ENCODE assay signal across 9 cellular contexts in genomic region chr17:78882546-78883089, GRCh38. TPM values are rescaled to one million over a fixed set of nuclear protein-coding genes. Genes with fewer than 3 reads are reported as not detected.
DNase-seq lines count a peak whose midpoint lies in the region; ATAC-seq and TF ChIP-seq lines count a peak whose summit lies in the region.
"Had no signal": no experiment of that assay in that cellular context is flagged by ENCODE, and none has a peak within 500 bp of the region (broad histone marks: within the 10 kb centered on the region; RNA-seq: fewer than 3 reads in every experiment).

No MANE protein-coding gene starts in this region.

- H3K27ac Mint-ChIP-seq in activated CD8-positive, alpha-beta T cell treated with anti-CD3 and anti-CD28 coated beads, Interleukin-2, amount 10 ng/mL, durations not matched to agents 7 days and 5 days: peak overlapping the region; percentile 82

- H3K4me3 ChIP-seq in left ventricle myocardium inferior (peak overlapping the region; percentile 59), gastrocnemius medialis (peak overlapping the region in 3 of 4 donors; percentile 3 to 27 (median 26))

- H3K36me3 Mint-ChIP-seq in activated CD8-positive, alpha-beta T cell treated with anti-CD3 and anti-CD28 coated beads, Interleukin-2, amount 10 ng/mL, durations not matched to agents 7 days and 5 days (ENCODE audit: low read depth): no peaks in the 10 kb centered on the region

- H3K9me3 Mint-ChIP-seq in activated CD8-positive, alpha-beta T cell treated with anti-CD3 and anti-CD28 coated beads, Interleukin-2, amount 10 ng/mL, durations not matched to agents 7 days and 5 days (ENCODE audit: insufficient read depth): no peaks in the 10 kb centered on the region

- H3K27ac ChIP-seq in left ventricle myocardium inferior (replicated peaks): peak overlapping the region; percentile 99
- H3K27ac ChIP-seq in gastrocnemius medialis: peak overlapping the region; percentile 77 to 85 (median 81)

- ATAC-seq in activated CD8-positive, alpha-beta T cell treated with anti-CD3 and anti-CD28 coated beads, Interleukin-2, amount 10 ng/mL, durations not matched to agents 7 days and 5 days: no peak
- ATAC-seq in gastrocnemius medialis (no peak), HG02798 (IDR thresholded peaks at IDR 0.05; ENCODE audit: poor library complexity, unreplicated experiment) (no peak), HG03520 (IDR thresholded peaks at IDR 0.05; ENCODE audit: unreplicated experiment) (no peak)

- in situ Hi-C loops in gastrocnemius medialis (cut with MboI; ENCODE audit: low sequenced_read_pairs in 4 of 4) (no loop called here), GM13976 (cut with MboI; ENCODE audit: low sequenced_read_pairs, unreplicated experiment) (no loop called here)

- no peaks in the 10 kb centered on the region for H3K27me3 Mint-ChIP-seq in activated CD8-positive, alpha-beta T cell treated with anti-CD3 and anti-CD28 coated beads, Interleukin-2, amount 10 ng/mL, durations not matched to agents 7 days and 5 days (ENCODE audit: low read depth)

- H3K9ac ChIP-seq in ES-I3 (ENCODE audit: low read depth, low read length): peak overlapping the region; percentile 0; the same call in 1 of the 2 replicates

- TF ChIP-seq POLR2A in gastrocnemius medialis (IDR thresholded peaks at IDR 0.05): no peak

- H3K9me3 ChIP-seq in ES-I3 (ENCODE audit: control insufficient read depth, insufficient read depth, low read length): no peaks in the 10 kb centered on the region
- H3K9me3 ChIP-seq in left ventricle myocardium inferior (replicated peaks): no peaks in the 10 kb centered on the region
- H3K9me3 ChIP-seq in gastrocnemius medialis: no peaks in the 10 kb centered on the region

- CTCF ChIA-PET in activated CD8-positive, alpha-beta T cell treated with anti-CD3 and anti-CD28 coated beads, Interleukin-2, amount 10 ng/mL, durations not matched to agents 7 days and 5 days (lab: Charles Lee): interaction anchor here (1.5 kb wide), 1 partner anchor 17 kb away, joined by 6 read pairs; no protein-coding TSS in a partner anchor

- H3K27me3 ChIP-seq in left ventricle myocardium inferior (ENCODE audit: low read depth) (no peaks in the 10 kb centered on the region), gastrocnemius medialis (no peaks in the 10 kb centered on the region)

- no peak overlapping the region for H3K4me3 Mint-ChIP-seq in activated CD8-positive, alpha-beta T cell treated with anti-CD3 and anti-CD28 coated beads, Interleukin-2, amount 10 ng/mL, durations not matched to agents 7 days and 5 days

- no peaks in the 10 kb centered on the region for H3K36me3 ChIP-seq in ES-I3 (ENCODE audit: insufficient read depth, low read length)
- no peaks in the 10 kb centered on the region for H3K36me3 ChIP-seq in left ventricle myocardium inferior
- H3K36me3 ChIP-seq in gastrocnemius medialis: no peaks in the 10 kb centered on the region

- H3K4me1 ChIP-seq in ES-I3 (ENCODE audit: insufficient read depth, low read length): peaks cover 40% of the 10 kb centered on the region
- peaks cover 92% of the 10 kb centered on the region for H3K4me1 ChIP-seq in left ventricle myocardium inferior
- peaks cover 31 to 35% of the 10 kb centered on the region in 2 donors for H3K4me1 ChIP-seq in gastrocnemius medialis

- intact Hi-C loops in left ventricle myocardium inferior (cut with micrococcal nuclease): no loop called here
- intact Hi-C loops in gastrocnemius medialis (cut with DNase I; ENCODE audit: low total_unique reads): loop anchor here (5.0 kb wide), 1 partner anchor 50 kb away; no protein-coding TSS in a partner anchor

- DNase-seq in activated CD8-positive, alpha-beta T cell treated with anti-CD3 and anti-CD28 coated beads, Interleukin-2, amount 10 ng/mL, durations not matched to agents 7 days and 5 days: no peak
- DNase-seq in left ventricle myocardium inferior (no peak), gastrocnemius medialis (peak in 1 of 2 donors; percentile 28), GM13976 (ENCODE audit: low spot score) (no peak)
- DNase-seq in activated CD4-positive, CD25-positive, alpha-beta regulatory T cell (lab: John Stamatoyannopoulos, UW): no peak
- DNase-seq: activated CD8-positive, alpha-beta memory T cell treated with anti-CD3 and anti-CD28 coated beads, Interleukin-2, amount 50 U/mL, for 4 hours had no signal

- no peak for TF ChIP-seq CTCF in left ventricle myocardium inferior (IDR thresholded peaks at IDR 0.05; ENCODE audit: borderline replicate concordance)
- TF ChIP-seq CTCF in gastrocnemius medialis (IDR thresholded peaks at IDR 0.05 in 4 of 5, conservative IDR thresholded peaks at IDR 0.05 in 1 of 5): no peak
- TF ChIP-seq CTCF in GM13976 (IDR thresholded peaks at IDR 0.05; ENCODE audit: borderline replicate concordance, control extremely low read depth, extremely low read depth, insufficient read depth, missing control alignments): no peak

- peaks cover 36% of the 10 kb centered on the region for H3K4me1 Mint-ChIP-seq in activated CD8-positive, alpha-beta T cell treated with anti-CD3 and anti-CD28 coated beads, Interleukin-2, amount 10 ng/mL, durations not matched to agents 7 days and 5 days (ENCODE audit: low read depth)

- POLR2A ChIA-PET in activated CD8-positive, alpha-beta T cell treated with anti-CD3 and anti-CD28 coated beads, Interleukin-2, amount 10 ng/mL, durations not matched to agents 7 days and 5 days (lab: Charles Lee): no interaction called here

RNA-seq across cellular contexts. Expression of gene CEP295NL, which starts 20.4 kb away (rescaled TPM):
- total RNA-seq in activated CD8-positive, alpha-beta T cell treated with anti-CD3 and anti-CD28 coated beads, Interleukin-2, amount 10 ng/mL, durations not matched to agents 7 days and 5 days: under 1 TPM in 1 of 2 experiments, not detected in 1; 0.26 TPM
- total RNA-seq in left ventricle myocardium inferior: 0.55 TPM
- under 1 TPM in 1 of 4 donors, not detected in 3; 0.16 TPM for total RNA-seq in gastrocnemius medialis

RNA-seq across cellular contexts. Expression of gene USP36, which starts 42.0 kb away (rescaled TPM):
- 10 to 100 TPM; 67.5 TPM for total RNA-seq in activated CD8-positive, alpha-beta T cell treated with anti-CD3 and anti-CD28 coated beads, Interleukin-2, amount 10 ng/mL, durations not matched to agents 7 days and 5 days
- total RNA-seq in left ventricle myocardium inferior (19.4 TPM), gastrocnemius medialis (10 to 100 TPM; 15.2 to 21.1 (median 20.0) TPM)

RNA-seq across cellular contexts. Expression of gene TIMP2, which starts 42.6 kb away (rescaled TPM):
- 1 to 10 TPM; 3.6 to 3.8 TPM for total RNA-seq in activated CD8-positive, alpha-beta T cell treated with anti-CD3 and anti-CD28 coated beads, Interleukin-2, amount 10 ng/mL, durations not matched to agents 7 days and 5 days
- 91.8 TPM for total RNA-seq in left ventricle myocardium inferior
- total RNA-seq in gastrocnemius medialis: 10 to 100 TPM; 20.4 to 28.7 (median 27.0) TPM

Comparison
In these comparisons a context has a peak if more than half of its experiments do, and no peak if none do; other contexts are left out.
1. RNA of gene TIMP2, which starts 42.6 kb away (total RNA-seq): 91.8 TPM in left ventricle myocardium inferior (single experiment) and 20.4 to 28.7 TPM in gastrocnemius medialis; 3.6 to 3.8 TPM in activated CD8-positive, alpha-beta T cell treated with anti-CD3 and anti-CD28 coated beads, Interleukin-2, amount 10 ng/mL, durations not matched to agents 7 days and 5 days; every median in the first group is over 4 times any median in the second.